9 cellular contexts compared by ENCODE assay signal in the genomic region with DNA sequence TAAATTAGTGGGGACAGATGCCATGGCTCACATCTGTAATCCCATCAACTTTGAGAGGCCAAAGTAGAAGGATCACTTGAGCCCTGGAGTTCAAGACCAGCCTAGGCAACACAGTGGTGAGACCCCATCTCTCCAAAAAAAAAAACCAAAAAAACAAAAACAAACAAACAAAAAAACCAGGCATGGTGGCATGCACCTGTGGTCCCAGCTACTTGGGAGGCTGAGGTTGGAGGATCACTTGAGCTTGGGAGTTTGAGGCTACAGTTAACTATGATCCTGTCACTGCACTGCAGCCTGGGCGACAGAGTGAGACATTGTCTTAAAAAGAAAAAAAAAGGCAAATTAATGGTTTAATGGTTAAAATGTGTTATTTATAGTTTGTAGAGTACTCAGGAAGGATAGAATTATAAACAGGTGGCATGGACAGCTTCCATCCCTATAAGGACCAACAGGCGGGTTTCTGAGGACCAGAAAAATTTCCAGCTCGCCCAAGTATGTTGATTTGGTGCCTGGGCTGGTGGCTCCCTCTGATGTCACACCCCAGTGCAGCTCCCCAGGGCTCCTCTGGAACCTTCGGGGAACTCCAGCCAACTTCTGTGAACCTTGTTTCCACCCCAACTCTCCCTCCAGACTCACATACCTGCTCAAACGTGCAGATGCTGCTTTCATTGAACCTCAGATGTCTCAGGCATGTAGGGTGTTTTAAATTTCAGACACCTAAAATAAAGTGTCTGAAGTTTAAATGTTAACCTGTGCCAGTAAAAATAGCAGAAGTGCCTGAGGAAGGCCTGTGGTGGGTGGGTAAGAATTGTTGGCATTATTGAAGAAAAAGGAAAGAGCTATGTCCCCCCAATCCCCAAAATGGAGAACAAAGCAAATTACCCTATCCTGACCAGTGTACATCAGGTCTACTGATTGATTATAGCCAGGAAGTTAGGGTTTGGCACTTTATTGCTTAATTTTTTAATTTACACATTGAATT.
A peak's percentile ranks its signal among the peaks of the same experiment; 100 is the strongest.
DNase-seq lines count a peak whose midpoint lies in the region; ATAC-seq, FAIRE-seq and TF ChIP-seq lines count a peak whose summit lies in the region.
"Had no signal": no experiment of that assay in that cellular context is flagged by ENCODE, and none has a peak within 500 bp of the region (broad histone marks: within the 10 kb centered on the region; RNA-seq: fewer than 3 reads in every experiment).

No MANE protein-coding gene starts in this region.

- peak; percentile 38; the same call in 1 of the 2 replicates for TF ChIP-seq POLR2A in GM12891 (IDR thresholded peaks at IDR 0.05; ENCODE audit: low read depth, low read length)
- no peak for TF ChIP-seq POLR2A in erythroblast (IDR thresholded peaks at IDR 0.05; ENCODE audit: low read length)

- no peak overlapping the region for H3K9ac ChIP-seq in liver (ENCODE audit: low read depth in 1 of 2, low read length in 2 of 2)

- DNase-seq in GM12891 (ENCODE audit: insufficient read length, low spot score) (no peak), NCI-H524 (lab: John Stamatoyannopoulos, UW) (no peak), DMS 273 treated with DMSO at 0.1 percent for 48 hours (lab: John Stamatoyannopoulos, UW) (no peak), erythroblast (lab: John Stamatoyannopoulos, UW) (no peak)

- H3K27ac ChIP-seq in liver (ENCODE audit: low read depth in 1 of 2, low read length in 2 of 2) = peak overlapping the region; percentile 64 to 88
- H3K27ac ChIP-seq: SK-N-MC had no signal

- no peaks in the 10 kb centered on the region for H3K27me3 ChIP-seq in liver (ENCODE audit: control insufficient read depth in 4 of 4, insufficient read depth in 4 of 4, low read length in 3 of 4)

- TF ChIP-seq CTCF in liver (IDR thresholded peaks at IDR 0.05; ENCODE audit: low read depth, low read length, missing input control) = no peak

- H3K4me3 ChIP-seq in liver (ENCODE audit: low read depth in 1 of 3, low read length in 3 of 3) = no peak overlapping the region
- H3K4me3 ChIP-seq: SK-N-MC had no signal

- no peak for FAIRE-seq in GM12891 (lab: Jason Lieb, UNC)

- ATAC-seq in GM21423 (IDR thresholded peaks at IDR 0.05; ENCODE audit: unreplicated experiment) = peak; percentile 29
- peak; percentile 35 for ATAC-seq in HG03460 (IDR thresholded peaks at IDR 0.05; ENCODE audit: unreplicated experiment)
- no peak for ATAC-seq in HG03025 (IDR thresholded peaks at IDR 0.05; ENCODE audit: low FRiP score, unreplicated experiment)

- WGBS in liver = 76% methylated on average over 5 of the region's 5 CpGs

- H3K36me3 ChIP-seq in liver (ENCODE audit: control insufficient read depth in 4 of 4, insufficient read depth in 3 of 4, low read depth in 1 of 4, low read length in 3 of 4) = no peaks in the 10 kb centered on the region

- peaks cover 24 to 42% (median 32%) of the 10 kb centered on the region in 4 donors for H3K4me1 ChIP-seq in liver (ENCODE audit: control insufficient read depth in 4 of 4, insufficient read depth in 4 of 4, low read length in 3 of 4)

- TF ChIP-seq RAD21 in liver (IDR thresholded peaks at IDR 0.05) = no peak

- no peaks in the 10 kb centered on the region for H3K9me3 ChIP-seq in liver (ENCODE audit: control insufficient read depth in 4 of 4, low read length in 3 of 4)

TF ChIP-seq in GM12891, 5 proteins besides CTCF, POLR2A, EP300 and RAD21:
- TF ChIP-seq POLR2AphosphoS5 (IDR thresholded peaks at IDR 0.05; ENCODE audit: low read depth, low read length) (peak; percentile 34; the same call in 1 of the 2 replicates), POU2F2 (IDR thresholded peaks at IDR 0.05; ENCODE audit: low read depth, low read length) (no peak), PAX5 (IDR thresholded peaks at IDR 0.05; ENCODE audit: insufficient read depth, low read length, severe bottlenecking) (no peak), TAF1 (IDR thresholded peaks at IDR 0.05; ENCODE audit: low read depth, low read length) (peak; percentile 32; the same call in 1 of the 2 replicates), SPI1 (IDR thresholded peaks at IDR 0.05; ENCODE audit: low read depth, low read length) (0 out of 2 replicates have a peak, but pooled peaks have one; percentile 13)

TF ChIP-seq in liver, 16 proteins besides CTCF, POLR2A, EP300 and RAD21:
- TF ChIP-seq REST (IDR thresholded peaks at IDR 0.05) (no peak), ZBTB33 (IDR thresholded peaks at IDR 0.05) (no peak), FOXA1 (IDR thresholded peaks at IDR 0.05) (no peak), GABPA (IDR thresholded peaks at IDR 0.05 in 1 of 2, conservative IDR thresholded peaks at IDR 0.05 in 1 of 2) (no peak), EGR1 (IDR thresholded peaks at IDR 0.05; ENCODE audit: low read depth in 2 of 2) (no peak), RXRA (IDR thresholded peaks at IDR 0.05) (no peak), TAF1 (conservative IDR thresholded peaks at IDR 0.05) (no peak), FOXA2 (IDR thresholded peaks at IDR 0.05) (no peak)
- TF ChIP-seq, protein P1, sequence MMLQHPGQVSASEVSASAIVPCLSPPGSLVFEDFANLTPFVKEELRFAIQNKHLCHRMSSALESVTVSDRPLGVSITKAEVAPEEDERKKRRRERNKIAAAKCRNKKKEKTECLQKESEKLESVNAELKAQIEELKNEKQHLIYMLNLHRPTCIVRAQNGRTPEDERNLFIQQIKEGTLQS (IDR thresholded peaks at IDR 0.05) = no peak
